In the genomic region with DNA sequence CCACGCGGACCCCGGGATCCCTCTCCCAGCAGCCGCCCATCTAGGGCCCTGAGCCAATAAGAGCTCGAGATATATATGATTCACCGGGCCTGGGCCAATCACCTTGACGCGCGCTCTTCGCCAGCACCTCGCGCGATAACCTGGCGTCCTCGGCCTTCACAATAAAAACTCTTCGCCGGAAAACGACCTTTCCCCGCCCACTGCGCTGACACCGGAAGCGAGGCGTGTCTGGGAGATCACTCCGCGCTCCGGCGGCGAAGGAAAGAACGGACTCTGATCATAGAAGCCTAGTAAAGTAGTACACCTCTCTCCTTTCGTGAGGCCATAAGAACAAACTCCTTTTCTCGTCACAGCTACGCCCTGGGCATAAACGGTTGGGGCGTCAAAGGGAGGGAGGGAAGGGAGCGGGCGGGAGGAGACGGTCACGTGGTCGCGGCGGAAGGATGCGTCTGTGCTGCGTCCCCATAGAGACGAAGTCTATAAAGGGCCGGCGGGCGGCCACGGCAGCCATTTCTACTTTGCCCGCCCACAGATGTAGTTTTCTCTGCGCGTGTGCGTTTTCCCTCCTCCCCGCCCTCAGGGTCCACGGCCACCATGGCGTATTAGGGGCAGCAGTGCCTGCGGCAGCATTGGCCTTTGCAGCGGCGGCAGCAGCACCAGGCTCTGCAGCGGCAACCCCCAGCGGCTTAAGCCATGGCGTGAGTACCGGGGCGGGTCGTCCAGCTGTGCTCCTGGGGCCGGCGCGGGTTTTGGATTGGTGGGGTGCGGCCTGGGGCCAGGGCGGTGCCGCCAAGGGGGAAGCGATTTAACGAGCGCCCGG, we compare ENCODE assay signal across 1 cellular context.
TF ChIP-seq lines count a peak whose summit lies in the region.

TSS of gene ATF4 (plus strand) at position 509 of the 820 bp plus-strand sequence. CDS start 884 bp downstream, outside the sequence.

TF ChIP-seq in SK-N-SH, 30 proteins besides CTCF, POLR2A, EP300 and RAD21 (continued from another document):
- TF ChIP-seq USF1 (IDR thresholded peaks at IDR 0.05; ENCODE audit: borderline replicate concordance, low read depth), result peak; percentile 98
- no peak for TF ChIP-seq SIN3A (IDR thresholded peaks at IDR 0.05; ENCODE audit: borderline replicate concordance, low read depth, low read length)
- TF ChIP-seq POLR2AphosphoS5 (IDR thresholded peaks at IDR 0.05; ENCODE audit: low read depth, low read length), result peak; percentile 94
- no peak; the same call in 1 of the 2 replicates for TF ChIP-seq JUND (IDR thresholded peaks at IDR 0.05)
- no peak for TF ChIP-seq REST (IDR thresholded peaks at IDR 0.05; ENCODE audit: low read depth, low read length)
- no peak for TF ChIP-seq RXRA (IDR thresholded peaks at IDR 0.05; ENCODE audit: borderline replicate concordance, low read depth)
- TF ChIP-seq RCOR1 (IDR thresholded peaks at IDR 0.05; ENCODE audit: low read length), result no peak; the same call in 1 of the 2 replicates
- peak; percentile 87 for TF ChIP-seq YY1 (IDR thresholded peaks at IDR 0.05; ENCODE audit: low read depth)
- TF ChIP-seq TAF1 (IDR thresholded peaks at IDR 0.05; ENCODE audit: borderline replicate concordance, low read depth, low read length), result peak; percentile 88; the same call in 1 of the 2 replicates
- TF ChIP-seq EZH2phosphoT487 (IDR thresholded peaks at IDR 0.05; ENCODE audit: borderline replicate concordance, low read depth), result no peak
- TF ChIP-seq FOXM1 (IDR thresholded peaks at IDR 0.05; ENCODE audit: low read depth), result no peak
- TF ChIP-seq GATA2 (CRISPR knock-in tag; IDR thresholded peaks at IDR 0.05), result no peak
- TF ChIP-seq ZBTB33 (IDR thresholded peaks at IDR 0.05; ENCODE audit: borderline replicate concordance, low read depth), result peak; percentile 94
